ENCODE assay signal across 18 cellular contexts in genomic region chr7:9523579-9523978, GRCh38.
DNase-seq lines count a peak whose midpoint lies in the region; ATAC-seq, FAIRE-seq and TF ChIP-seq lines count a peak whose summit lies in the region.
"Had no signal": no experiment of that assay in that cellular context is flagged by ENCODE, and none has a peak within 500 bp of the region (broad histone marks: within the 10 kb centered on the region; RNA-seq: fewer than 3 reads in every experiment).

No MANE protein-coding gene starts in this region.

- H3K27ac ChIP-seq in kidney (ENCODE audit: low read depth in 2 of 2, low read length in 2 of 2): no peak overlapping the region
- H3K27ac ChIP-seq: BLaER1 treated with 17β-estradiol and CSF1 and Interleukin-3, amounts not matched to agents 10 nM and 100 nM had no signal

- H3K9ac ChIP-seq in kidney (ENCODE audit: low read length in 2 of 2): no peak overlapping the region
- H3K9ac ChIP-seq: BLaER1 treated with 17β-estradiol and CSF1 and Interleukin-3, amounts not matched to agents 10 nM and 100 nM had no signal

- ATAC-seq in HG03108 (IDR thresholded peaks at IDR 0.05; ENCODE audit: unreplicated experiment): no peak
- ATAC-seq: GM12878, GM23338, HCT116 had no signal

- H3K27me3 ChIP-seq in BE2C: no peaks in the 10 kb centered on the region
- H3K27me3 ChIP-seq: BLaER1 treated with 17β-estradiol and CSF1 and Interleukin-3, amounts not matched to agents 10 nM and 100 nM had no signal

- TF ChIP-seq CTCF in kidney (IDR thresholded peaks at IDR 0.05; ENCODE audit: borderline replicate concordance, extremely low read depth, insufficient read depth) (no peak), BE2C (IDR thresholded peaks at IDR 0.05; ENCODE audit: low read depth, low read length) (no peak)

- DNase-seq in RCC 7860 (ENCODE audit: low spot score) (no peak), kidney (no peak), NCI-H748 (lab: John Stamatoyannopoulos, UW; ENCODE audit: unreplicated experiment) (no peak), BE2C (no peak)
- no peak for DNase-seq in stimulated activated CD4-positive, alpha-beta T cell treated with anti-CD3 and anti-CD28 coated beads, Interleukin-4, amount 100 ng/mL, for 24 hours
- DNase-seq: Calu3; CD4-positive, alpha-beta memory T cell; COR-L47; DMS53; DMS79 treated with DMSO at 0.1 percent for 48 hours; H9 had no signal

- intact Hi-C loops in kidney (cut with DNase I): no loop called here

- H3K4me3 ChIP-seq in kidney (ENCODE audit: low read length in 2 of 2) (no peak overlapping the region), BE2C (ENCODE audit: low read depth, low read length) (no peak overlapping the region)
- H3K4me3 ChIP-seq: BLaER1 treated with 17β-estradiol and CSF1 and Interleukin-3, amounts not matched to agents 10 nM and 100 nM; GM12878; GM23338 had no signal

- H3K9me3 ChIP-seq in kidney (ENCODE audit: control insufficient read depth in 1 of 2, low read length in 2 of 2) (no peaks in the 10 kb centered on the region), BE2C (no peaks in the 10 kb centered on the region)
- H3K9me3 ChIP-seq: BLaER1 treated with 17β-estradiol and CSF1 and Interleukin-3, amounts not matched to agents 10 nM and 100 nM had no signal

- FAIRE-seq in RCC 7860 (lab: Jason Lieb, UNC) (peak; percentile 89), colon (lab: Jason Lieb, UNC) (peak; percentile 89), kidney (lab: Jason Lieb, UNC) (peak; percentile 80)
- FAIRE-seq: GM12878, GM19239 had no signal

- H3K36me3 ChIP-seq in kidney (ENCODE audit: control insufficient read depth in 1 of 2, insufficient read depth in 2 of 2, low read length in 2 of 2) (no peaks in the 10 kb centered on the region), BE2C (no peaks in the 10 kb centered on the region)
- H3K36me3 ChIP-seq: BLaER1 treated with 17β-estradiol and CSF1 and Interleukin-3, amounts not matched to agents 10 nM and 100 nM had no signal

- H3K4me1 ChIP-seq in kidney (ENCODE audit: control insufficient read depth in 1 of 2, insufficient read depth in 1 of 2, low read depth in 1 of 2, low read length in 2 of 2): no peaks in the 10 kb centered on the region
- H3K4me1 ChIP-seq in BE2C: no peaks in the 10 kb centered on the region
- H3K4me1 ChIP-seq: BLaER1 treated with 17β-estradiol and CSF1 and Interleukin-3, amounts not matched to agents 10 nM and 100 nM had no signal
